In the genomic region with DNA sequence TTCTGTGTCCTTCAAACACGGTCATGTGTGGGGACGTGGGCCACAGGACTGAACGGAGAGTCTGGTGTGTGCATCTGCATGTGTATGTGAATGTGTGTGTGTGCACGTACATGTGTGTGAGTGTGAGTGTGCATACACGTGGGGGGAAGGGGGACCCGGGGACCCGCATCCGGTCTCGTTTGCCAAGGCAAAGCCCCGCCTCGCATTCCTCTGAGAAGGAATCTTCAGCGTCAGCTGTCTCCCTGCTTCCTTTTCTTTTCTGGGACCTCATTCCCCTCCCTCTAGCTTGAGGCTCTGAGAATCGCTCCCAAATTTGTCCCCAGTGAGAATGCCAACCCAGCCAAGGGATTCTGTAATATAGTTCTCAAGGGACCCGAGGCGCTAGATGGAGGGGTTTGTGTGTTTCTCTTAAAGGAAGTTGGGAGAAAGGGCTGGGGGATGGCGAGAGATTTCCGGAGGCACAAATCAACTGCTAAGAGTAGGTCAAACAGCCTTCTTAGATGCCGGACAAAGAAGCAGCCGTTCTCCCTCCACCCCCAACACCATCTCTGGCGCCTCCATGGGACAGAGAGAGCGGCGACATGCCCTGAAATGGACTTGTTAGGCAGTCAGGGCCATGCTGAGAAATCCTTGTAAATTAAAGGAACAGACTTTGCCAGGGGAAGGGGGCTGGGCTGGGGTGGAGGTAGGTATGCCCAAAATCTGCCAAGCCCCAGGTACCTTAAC, we compare ENCODE assay signal across 7 cellular contexts. TPM values are rescaled to one million over a fixed set of nuclear protein-coding genes. Genes with fewer than 3 reads are reported as not detected.
A peak's percentile ranks its signal among the peaks of the same experiment; 100 is the strongest.
DNase-seq lines count a peak whose midpoint lies in the region; ATAC-seq, FAIRE-seq and TF ChIP-seq lines count a peak whose summit lies in the region.

No MANE protein-coding gene starts in this region.

- no peak for TF ChIP-seq POLR2A in GM12892 (IDR thresholded peaks at IDR 0.05; ENCODE audit: low read depth, low read length)
- no peak for TF ChIP-seq POLR2A in erythroblast (IDR thresholded peaks at IDR 0.05; ENCODE audit: low read length)

- H3K36me3 ChIP-seq in aorta (ENCODE audit: control insufficient read depth in 1 of 2, insufficient read depth in 2 of 2, low read length in 1 of 2) = no peaks in the 10 kb centered on the region

- no peaks in the 10 kb centered on the region for H3K9me3 ChIP-seq in aorta (ENCODE audit: control insufficient read depth, low read length)

- H3K36me3 Mint-ChIP-seq in T-helper 2 cell treated with Interferon-gamma antibody and Interleukin-4, amounts not matched to agents 5 μg/mL and 100 μg/mL, for 36 hours (ENCODE audit: low read depth) = peaks cover 17% of the 10 kb centered on the region

- H3K27me3 ChIP-seq in aorta (ENCODE audit: control insufficient read depth in 1 of 2, insufficient read depth in 2 of 2, low read length in 1 of 2) = no peaks in the 10 kb centered on the region

- peak overlapping the region; percentile 3 to 8 for H3K4me3 ChIP-seq in aorta (ENCODE audit: low read length in 2 of 2)

- H3K27ac ChIP-seq in aorta (ENCODE audit: low read depth in 1 of 2, low read length in 2 of 2) = peak overlapping the region; percentile 67 to 97

- peaks cover 91% of the 10 kb centered on the region for H3K4me1 Mint-ChIP-seq in T-helper 2 cell treated with Interferon-gamma antibody and Interleukin-4, amounts not matched to agents 5 μg/mL and 100 μg/mL, for 36 hours (ENCODE audit: low read depth)

- intact Hi-C loops in aorta (cut with DNase I) = loop anchor here (1.0 to 5.0 kb wide), 3 partner anchors 23 to 43 kb away; no protein-coding TSS in a partner anchor

- 2 to 3% methylated on average over 22 of the region's 22 CpGs for WGBS in aorta, 2 donors

- peaks cover 0 to 4% of the 10 kb centered on the region in 2 donors for H3K4me1 ChIP-seq in aorta (ENCODE audit: control insufficient read depth in 1 of 2, insufficient read depth in 2 of 2, low read length in 2 of 2)

- peak; percentile 65 for ATAC-seq in aorta (ENCODE audit: low FRiP score)
- ATAC-seq in HG03025 (IDR thresholded peaks at IDR 0.05; ENCODE audit: low FRiP score, unreplicated experiment) = no peak

- H3K27ac Mint-ChIP-seq in T-helper 2 cell treated with Interferon-gamma antibody and Interleukin-4, amounts not matched to agents 5 μg/mL and 100 μg/mL, for 36 hours = peak overlapping the region; percentile 97

- H3K27me3 Mint-ChIP-seq in T-helper 2 cell treated with Interferon-gamma antibody and Interleukin-4, amounts not matched to agents 5 μg/mL and 100 μg/mL, for 36 hours (ENCODE audit: low read depth) = no peaks in the 10 kb centered on the region

- DNase-seq in GM12892 (ENCODE audit: insufficient read length) (no peak), erythroblast (lab: John Stamatoyannopoulos, UW) (peak; percentile 44 to 51), myocyte (ENCODE audit: low read depth) (peak; percentile 91), aorta (peak in 1 of 2 donors; percentile 70), COLO668 (lab: John Stamatoyannopoulos, UW; ENCODE audit: unreplicated experiment) (no peak)
- no peak for DNase-seq in T-helper 2 cell treated with Interferon-gamma antibody and Interleukin-4, amounts not matched to agents 5 μg/mL and 100 μg/mL, for 36 hours (ENCODE audit: low spot score)

- no peaks in the 10 kb centered on the region for H3K9me3 Mint-ChIP-seq in T-helper 2 cell treated with Interferon-gamma antibody and Interleukin-4, amounts not matched to agents 5 μg/mL and 100 μg/mL, for 36 hours

- H3K4me3 Mint-ChIP-seq in T-helper 2 cell treated with Interferon-gamma antibody and Interleukin-4, amounts not matched to agents 5 μg/mL and 100 μg/mL, for 36 hours = peak overlapping the region; percentile 78

- FAIRE-seq in GM12892 (lab: Jason Lieb, UNC) = peak; percentile 53

RNA-seq across cellular contexts. Expression of a gene that starts 6.6 kb away (rescaled TPM):
- polyA plus RNA-seq in GM12892 (2012; ENCODE audit: missing spikeins) = 5.6 TPM
- total RNA-seq in myocyte (12.4 and 16.2 TPM in 2 replicates), aorta (10 to 100 TPM; 21.5 to 34.7 TPM)
- polyA plus RNA-seq in myocyte (2012) = 41.3 TPM
- polyA plus RNA-seq in aorta = 1 to 10 TPM; 3.9 to 5.4 TPM

RNA-seq across cellular contexts. Expression of a gene that starts 47.5 kb away (rescaled TPM):
- 2.8 TPM for polyA plus RNA-seq in GM12892 (2012; ENCODE audit: missing spikeins)
- total RNA-seq in myocyte = 25.9 and 37.0 TPM in 2 replicates
- polyA plus RNA-seq in myocyte (2012) = 17.1 TPM
- 10 to 100 TPM in 1 of 2 donors, 1 to 10 TPM in 1; 9.3 to 12.7 TPM for total RNA-seq in aorta
- 1 to 10 TPM; 4.8 to 9.8 TPM for polyA plus RNA-seq in aorta

Comparison
In these comparisons a context has a peak if more than half of its experiments do, and no peak if none do; other contexts are left out.
1. DNase-seq: peak in erythroblast (2 of 2) and myocyte (single experiment); none in GM12892 (single experiment), T-helper 2 cell treated with Interferon-gamma antibody and Interleukin-4, amounts not matched to agents 5 μg/mL and 100 μg/mL, for 36 hours (single experiment) and COLO668 (single experiment).